In genomic region chr22:18146389-18146753, GRCh38 we compare ENCODE assay signal across 2 cellular contexts.
A peak's percentile ranks its signal among the peaks of the same experiment; 100 is the strongest.
TF ChIP-seq lines count a peak whose summit lies in the region.

No MANE protein-coding gene starts in this region.

TF ChIP-seq in HEK293T, 16 proteins besides CTCF, POLR2A, EP300 and RAD21:
- TF ChIP-seq PKNOX1 (IDR thresholded peaks at IDR 0.05) (peak; percentile 64), SUZ12 (IDR thresholded peaks at IDR 0.05) (no peak)

TF ChIP-seq in K562, 482 proteins besides CTCF, POLR2A, EP300 and RAD21 (continued from another document):
- TF ChIP-seq, protein P1, sequence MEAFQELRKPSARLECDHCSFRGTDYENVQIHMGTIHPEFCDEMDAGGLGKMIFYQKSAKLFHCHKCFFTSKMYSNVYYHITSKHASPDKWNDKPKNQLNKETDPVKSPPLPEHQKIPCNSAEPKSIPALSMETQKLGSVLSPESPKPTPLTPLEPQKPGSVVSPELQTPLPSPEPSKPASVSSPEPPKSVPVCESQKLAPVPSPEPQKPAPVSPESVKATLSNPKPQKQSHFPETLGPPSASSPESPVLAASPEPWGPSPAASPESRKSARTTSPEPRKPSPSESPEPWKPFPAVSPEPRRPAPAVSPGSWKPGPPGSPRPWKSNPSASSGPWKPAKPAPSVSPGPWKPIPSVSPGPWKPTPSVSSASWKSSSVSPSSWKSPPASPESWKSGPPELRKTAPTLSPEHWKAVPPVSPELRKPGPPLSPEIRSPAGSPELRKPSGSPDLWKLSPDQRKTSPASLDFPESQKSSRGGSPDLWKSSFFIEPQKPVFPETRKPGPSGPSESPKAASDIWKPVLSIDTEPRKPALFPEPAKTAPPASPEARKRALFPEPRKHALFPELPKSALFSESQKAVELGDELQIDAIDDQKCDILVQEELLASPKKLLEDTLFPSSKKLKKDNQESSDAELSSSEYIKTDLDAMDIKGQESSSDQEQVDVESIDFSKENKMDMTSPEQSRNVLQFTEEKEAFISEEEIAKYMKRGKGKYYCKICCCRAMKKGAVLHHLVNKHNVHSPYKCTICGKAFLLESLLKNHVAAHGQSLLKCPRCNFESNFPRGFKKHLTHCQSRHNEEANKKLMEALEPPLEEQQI (IDR thresholded peaks at IDR 0.05), result no peak
- no peak for TF ChIP-seq PBX2 (CRISPR knock-in tag; IDR thresholded peaks at IDR 0.05; ENCODE audit: low read depth)
- TF ChIP-seq PBX2 (tag; conservative IDR thresholded peaks at IDR 0.05; ENCODE audit: low read depth), result peak; percentile 85
- TF ChIP-seq PPARD (CRISPR knock-in tag; IDR thresholded peaks at IDR 0.05), result no peak
- TF ChIP-seq ZNF589 (CRISPR knock-in tag; IDR thresholded peaks at IDR 0.05; ENCODE audit: low read depth), result 0 out of 2 replicates have a peak, but pooled peaks have one; percentile 9
- peak; percentile 83 for TF ChIP-seq PKNOX1 (IDR thresholded peaks at IDR 0.05)
- TF ChIP-seq ERF (CRISPR knock-in tag; IDR thresholded peaks at IDR 0.05), result 0 out of 2 replicates have a peak, but pooled peaks have one; percentile 49
- TF ChIP-seq BCOR (IDR thresholded peaks at IDR 0.05), result 0 out of 2 replicates have a peak, but pooled peaks have one; percentile 1
- TF ChIP-seq, protein P2, sequence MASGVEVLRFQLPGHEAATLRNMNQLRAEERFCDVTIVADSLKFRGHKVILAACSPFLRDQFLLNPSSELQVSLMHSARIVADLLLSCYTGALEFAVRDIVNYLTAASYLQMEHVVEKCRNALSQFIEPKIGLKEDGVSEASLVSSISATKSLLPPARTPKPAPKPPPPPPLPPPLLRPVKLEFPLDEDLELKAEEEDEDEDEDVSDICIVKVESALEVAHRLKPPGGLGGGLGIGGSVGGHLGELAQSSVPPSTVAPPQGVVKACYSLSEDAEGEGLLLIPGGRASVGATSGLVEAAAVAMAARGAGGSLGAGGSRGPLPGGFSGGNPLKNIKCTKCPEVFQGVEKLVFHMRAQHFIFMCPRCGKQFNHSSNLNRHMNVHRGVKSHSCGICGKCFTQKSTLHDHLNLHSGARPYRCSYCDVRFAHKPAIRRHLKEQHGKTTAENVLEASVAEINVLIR (CRISPR knock-in tag; IDR thresholded peaks at IDR 0.05), result no peak
- no peak for TF ChIP-seq LCOR (CRISPR knock-in tag; IDR thresholded peaks at IDR 0.05)
- TF ChIP-seq SRSF1 (IDR thresholded peaks at IDR 0.05; ENCODE audit: low read depth, low read length), result no peak
- no peak for TF ChIP-seq CCNT2 (IDR thresholded peaks at IDR 0.05; ENCODE audit: borderline replicate concordance, extremely low read depth, insufficient read length, low read depth, low read length)
- TF ChIP-seq NFATC3 (IDR thresholded peaks at IDR 0.05), result no peak
- TF ChIP-seq WHSC1 (IDR thresholded peaks at IDR 0.05; ENCODE audit: low read length), result no peak
- TF ChIP-seq CCAR2 (IDR thresholded peaks at IDR 0.05; ENCODE audit: low read depth, low read length), result no peak
- no peak for TF ChIP-seq TFAM (CRISPR knock-in tag; conservative IDR thresholded peaks at IDR 0.05)
- peak; percentile 89 for TF ChIP-seq MEIS2 (IDR thresholded peaks at IDR 0.05; ENCODE audit: partially characterized antibody)
- TF ChIP-seq CREB3 (tag; conservative IDR thresholded peaks at IDR 0.05; ENCODE audit: low read depth), result no peak
- no peak for TF ChIP-seq SIRT6 (IDR thresholded peaks at IDR 0.05; ENCODE audit: low read depth, low read length)
- TF ChIP-seq MAZ (CRISPR knock-in tag; conservative IDR thresholded peaks at IDR 0.05 in 1 of 2, IDR thresholded peaks at IDR 0.05 in 1 of 2), result no peak
- no peak for TF ChIP-seq HDAC2 (IDR thresholded peaks at IDR 0.05)
- no peak for TF ChIP-seq POLR3A (IDR thresholded peaks at IDR 0.05; ENCODE audit: borderline replicate concordance, extremely low read depth, insufficient read depth, insufficient read length)
- no peak for TF ChIP-seq NFIX (CRISPR knock-in tag; IDR thresholded peaks at IDR 0.05; ENCODE audit: low read depth)
- TF ChIP-seq CHD1 (IDR thresholded peaks at IDR 0.05; ENCODE audit: low read length), result no peak
TF ChIP-seq in K562: peak in this region for 6.
